In the genomic region with DNA sequence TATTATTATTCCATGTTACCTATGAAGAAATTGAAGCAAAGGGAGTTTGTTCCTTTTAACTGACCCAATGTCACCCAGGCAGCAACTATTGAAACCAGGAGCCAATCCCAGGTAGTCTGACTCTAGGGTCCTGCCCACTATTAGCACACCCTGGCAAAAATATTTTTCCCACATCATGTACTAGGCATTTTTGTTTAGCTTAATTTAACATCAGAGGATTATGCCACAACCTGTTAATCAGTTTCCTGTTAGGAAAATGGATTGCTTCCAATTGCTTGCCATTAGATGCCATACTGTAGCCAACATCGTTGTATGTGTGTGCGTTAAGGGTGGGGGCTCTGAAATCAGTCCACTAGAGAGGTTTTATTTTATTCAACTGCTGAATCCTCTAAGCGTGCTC, we compare ENCODE assay signal across 36 cellular contexts.
"Had no signal": no experiment of that assay in that cellular context is flagged by ENCODE, and none has a peak within 500 bp of the region (broad histone marks: within the 10 kb centered on the region; RNA-seq: fewer than 3 reads in every experiment).

No MANE protein-coding gene starts in this region.

- DNase-seq: activated B cell treated with CpG ODN at 0.5 μM for 24 hours; activated CD4-positive, alpha-beta T cell treated with anti-CD3 and anti-CD28 coated beads for 48 hours; activated CD4-positive, alpha-beta T cell treated with anti-CD3 and anti-CD28 coated beads, Interleukin-2, amount 50 U/mL, for 1 hour; activated CD4-positive, alpha-beta T cell treated with anti-CD3 and anti-CD28 coated beads, Interleukin-2, amount 50 U/mL, for 48 hours; activated CD8-positive, alpha-beta memory T cell treated with anti-CD3 and anti-CD28 coated beads, Interleukin-2, amount 10 ng/mL, durations not matched to agents 7 days and 5 days; activated CD8-positive, alpha-beta memory T cell treated with anti-CD3 and anti-CD28 coated beads, Interleukin-2, amount 50 U/mL, for 4 hours; activated CD8-positive, alpha-beta T cell treated with anti-CD3 and anti-CD28 coated beads, Interleukin-2, amount 10 ng/mL, durations not matched to agents 7 days and 5 days; activated effector memory CD4-positive, alpha-beta T cell treated with anti-CD3 and anti-CD28 coated beads, Interleukin-2, amount 50 U/mL, for 16 hours; activated naive CD4-positive, alpha-beta T cell treated with anti-CD3 and anti-CD28 coated beads for 36 hours; activated naive CD8-positive, alpha-beta T cell treated with anti-CD3 and anti-CD28 coated beads for 36 hours; activated naive CD8-positive, alpha-beta T cell treated with anti-CD3 and anti-CD28 coated beads, Interleukin-2, amount 50 U/mL, for 24 hours; activated T-cell treated with anti-CD3 and anti-CD28 coated beads, Interleukin-2, amount 50 U/mL, for 1 hour; activated T-cell treated with anti-CD3 and anti-CD28 coated beads, Interleukin-2, amount 50 U/mL, for 48 hours; adrenal gland; amygdala; aorta; body of pancreas; dorsolateral prefrontal cortex; effector memory CD4-positive, alpha-beta T cell; endodermal cell; esophagus squamous epithelium; foreskin melanocyte; T-helper 1 cell; T-helper 17 cell; T1000; WERI-Rb-1 had no signal

- H3K4me1 Mint-ChIP-seq: endodermal cell had no signal

- H3K9me3 Mint-ChIP-seq: activated naive CD4-positive, alpha-beta T cell treated with anti-CD3 and anti-CD28 coated beads for 36 hours; activated naive CD4-positive, alpha-beta T cell treated with anti-CD3 and anti-CD28 coated beads, Interleukin-2, amount 50 U/mL, for 24 hours; activated T-helper 2 cell treated with anti-CD3 and anti-CD28 coated beads, Interferon-gamma antibody, Interleukin-2, Interleukin-4, amounts not matched to agents 10 μg/mL and 5 μg/mL and 100 μg/mL, durations not matched to agents 14 hours and 24 hours and 36 hours; central memory CD8-positive, alpha-beta T cell; endodermal cell; T-helper 2 cell treated with Interferon-gamma antibody and Interleukin-4, amounts not matched to agents 5 μg/mL and 100 μg/mL, for 36 hours had no signal

- H3K27me3 Mint-ChIP-seq: activated B cell treated with CpG ODN at 0.5 μM for 24 hours; activated CD8-positive, alpha-beta memory T cell treated with anti-CD3 and anti-CD28 coated beads, Interleukin-2, amount 10 ng/mL, durations not matched to agents 7 days and 5 days; activated naive CD4-positive, alpha-beta T cell treated with anti-CD3 and anti-CD28 coated beads, Interleukin-2, amount 50 U/mL, for 24 hours; activated naive CD8-positive, alpha-beta T cell treated with anti-CD3 and anti-CD28 coated beads for 36 hours; activated naive CD8-positive, alpha-beta T cell treated with anti-CD3 and anti-CD28 coated beads, Interleukin-2, amount 50 U/mL, for 24 hours; central memory CD8-positive, alpha-beta T cell; dendritic cell treated with granulocyte-macrophage colony-stimulating factor and Interleukin-4, amounts not matched to agents 40 ng/mL and 50 ng/mL, for 4 days; T-helper 17 cell had no signal

- H3K36me3 ChIP-seq: adrenal gland, esophagus squamous epithelium, gastroesophageal sphincter, WERI-Rb-1 had no signal

- H3K4me1 ChIP-seq: body of pancreas, esophagus squamous epithelium, gastroesophageal sphincter had no signal

- H3K27ac Mint-ChIP-seq: activated B cell treated with CpG ODN at 0.5 μM for 24 hours; activated CD8-positive, alpha-beta memory T cell treated with anti-CD3 and anti-CD28 coated beads, Interleukin-2, amount 10 ng/mL, durations not matched to agents 7 days and 5 days; activated CD8-positive, alpha-beta T cell treated with anti-CD3 and anti-CD28 coated beads, Interleukin-2, amount 10 ng/mL, durations not matched to agents 7 days and 5 days; activated naive CD4-positive, alpha-beta T cell treated with anti-CD3 and anti-CD28 coated beads for 36 hours; activated naive CD4-positive, alpha-beta T cell treated with anti-CD3 and anti-CD28 coated beads, Interleukin-2, amount 50 U/mL, for 24 hours; activated naive CD8-positive, alpha-beta T cell treated with anti-CD3 and anti-CD28 coated beads for 36 hours; activated naive CD8-positive, alpha-beta T cell treated with anti-CD3 and anti-CD28 coated beads, Interleukin-2, amount 50 U/mL, for 24 hours; activated T-helper 1 cell treated with anti-CD3 and anti-CD28 coated beads, Interleukin-12 subunit alpha, Interleukin-12 subunit beta, Interleukin-2, Interleukin-4 antibody, amounts not matched to agents 30 ng/mL and 10 ng/mL and 1 ng/mL, durations not matched to agents 14 hours and 24 hours and 36 hours; activated T-helper 2 cell treated with anti-CD3 and anti-CD28 coated beads, Interferon-gamma antibody, Interleukin-2, Interleukin-4, amounts not matched to agents 10 μg/mL and 5 μg/mL and 100 μg/mL, durations not matched to agents 14 hours and 24 hours and 36 hours; dendritic cell treated with granulocyte-macrophage colony-stimulating factor and Interleukin-4, amounts not matched to agents 40 ng/mL and 50 ng/mL, for 4 days; endodermal cell; T-helper 2 cell treated with Interferon-gamma antibody and Interleukin-4, amounts not matched to agents 5 μg/mL and 100 μg/mL, for 36 hours had no signal

- ATAC-seq: activated CD4-positive, CD25-positive, alpha-beta regulatory T cell treated with anti-CD3 and anti-CD28 coated beads, Interleukin-2, amount 50 U/mL, for 24 hours; activated CD8-positive, alpha-beta memory T cell treated with anti-CD3 and anti-CD28 coated beads, Interleukin-2, amount 10 ng/mL, durations not matched to agents 7 days and 5 days; activated CD8-positive, alpha-beta T cell treated with anti-CD3 and anti-CD28 coated beads, Interleukin-2, amount 10 ng/mL, durations not matched to agents 7 days and 5 days; activated naive CD8-positive, alpha-beta T cell treated with anti-CD3 and anti-CD28 coated beads, Interleukin-2, amount 50 U/mL, for 24 hours; body of pancreas; gastroesophageal sphincter; T-helper 17 cell had no signal

- H3K27ac ChIP-seq: adrenal gland, body of pancreas, coronary artery, dorsolateral prefrontal cortex, epithelial cell of prostate, esophagus squamous epithelium, gastroesophageal sphincter, WERI-Rb-1 had no signal

- H3K4me3 Mint-ChIP-seq: activated B cell treated with CpG ODN at 0.5 μM for 24 hours; activated CD8-positive, alpha-beta memory T cell treated with anti-CD3 and anti-CD28 coated beads, Interleukin-2, amount 10 ng/mL, durations not matched to agents 7 days and 5 days; activated CD8-positive, alpha-beta T cell treated with anti-CD3 and anti-CD28 coated beads, Interleukin-2, amount 10 ng/mL, durations not matched to agents 7 days and 5 days; activated naive CD4-positive, alpha-beta T cell treated with anti-CD3 and anti-CD28 coated beads for 36 hours; activated naive CD4-positive, alpha-beta T cell treated with anti-CD3 and anti-CD28 coated beads, Interleukin-2, amount 50 U/mL, for 24 hours; activated naive CD8-positive, alpha-beta T cell treated with anti-CD3 and anti-CD28 coated beads for 36 hours; activated naive CD8-positive, alpha-beta T cell treated with anti-CD3 and anti-CD28 coated beads, Interleukin-2, amount 50 U/mL, for 24 hours; activated T-helper 1 cell treated with anti-CD3 and anti-CD28 coated beads, Interleukin-12 subunit alpha, Interleukin-12 subunit beta, Interleukin-2, Interleukin-4 antibody, amounts not matched to agents 30 ng/mL and 10 ng/mL and 1 ng/mL, durations not matched to agents 14 hours and 24 hours and 36 hours; central memory CD8-positive, alpha-beta T cell; dendritic cell treated with granulocyte-macrophage colony-stimulating factor and Interleukin-4, amounts not matched to agents 40 ng/mL and 50 ng/mL, for 4 days; endodermal cell; T-helper 17 cell; T-helper 2 cell treated with Interferon-gamma antibody and Interleukin-4, amounts not matched to agents 5 μg/mL and 100 μg/mL, for 36 hours had no signal

- H3K27me3 ChIP-seq: adrenal gland, body of pancreas, dorsolateral prefrontal cortex, esophagus squamous epithelium, gastroesophageal sphincter had no signal

- H3K9me3 ChIP-seq: adrenal gland, body of pancreas, esophagus squamous epithelium, gastroesophageal sphincter had no signal

- H3K4me3 ChIP-seq: adrenal gland, body of pancreas, coronary artery, dorsolateral prefrontal cortex, esophagus squamous epithelium, gastroesophageal sphincter had no signal
